ENCODE assay signal across 8 cellular contexts in genomic region chr2:27408601-27409320, GRCh38. TPM values are rescaled to one million over a fixed set of nuclear protein-coding genes. Genes with fewer than 3 reads are reported as not detected.
DNase-seq lines count a peak whose midpoint lies in the region; ATAC-seq and TF ChIP-seq lines count a peak whose summit lies in the region.

No MANE protein-coding gene starts in this region.

- H3K4me1 Mint-ChIP-seq in activated CD4-positive, alpha-beta memory T cell treated with anti-CD3 and anti-CD28 coated beads, Interleukin-2, amount 10 ng/mL, durations not matched to agents 7 days and 5 days = peaks cover 50% of the 10 kb centered on the region

- POLR2A ChIA-PET in activated CD4-positive, alpha-beta memory T cell treated with anti-CD3 and anti-CD28 coated beads, Interleukin-2, amount 10 ng/mL, durations not matched to agents 7 days and 5 days (lab: Charles Lee) = interaction anchor here (0.7 to 6.3 kb wide), 15 partner anchors 8 to 328 kb away, joined by 3 to 155 read pairs (median 9); partner anchors contain the start of genes CCDC121, EIF2B4, GPN1 and IFT172

- H3K27ac ChIP-seq in parathyroid adenoma = peak overlapping the region; percentile 60

- TF ChIP-seq CTCF in parathyroid adenoma (IDR thresholded peaks at IDR 0.05) = no peak

- H2AFZ ChIP-seq in parathyroid adenoma = peak overlapping the region; percentile 88

- H3K79me2 ChIP-seq in parathyroid adenoma = peaks cover 32% of the 10 kb centered on the region

- DNase-seq in DMS 273 (lab: John Stamatoyannopoulos, UW; ENCODE audit: unreplicated experiment) = peak; percentile 88
- no peak for DNase-seq in DMS 273 treated with DMSO at 0.1 percent for 48 hours (lab: John Stamatoyannopoulos, UW)
- no peak for DNase-seq in activated CD4-positive, alpha-beta memory T cell treated with anti-CD3 and anti-CD28 coated beads, Interleukin-2, amount 10 ng/mL, durations not matched to agents 7 days and 5 days
- peak; percentile 24 for DNase-seq in glomerular visceral epithelial cell (ENCODE audit: extremely low spot score)
- DNase-seq in globus pallidus (ENCODE audit: low spot score) = no peak

- H3K36me3 ChIP-seq in parathyroid adenoma (ENCODE audit: control insufficient read depth, insufficient read depth, low read length) = no peaks in the 10 kb centered on the region

- peak overlapping the region; percentile 74 for H3K27ac Mint-ChIP-seq in activated CD4-positive, alpha-beta memory T cell treated with anti-CD3 and anti-CD28 coated beads, Interleukin-2, amount 10 ng/mL, durations not matched to agents 7 days and 5 days

- peak overlapping the region; percentile 95 for H3K4me2 ChIP-seq in parathyroid adenoma (ENCODE audit: low read length)

- H3K9ac ChIP-seq in parathyroid adenoma = peak overlapping the region; percentile 82

- peaks cover 35% of the 10 kb centered on the region for H3K36me3 Mint-ChIP-seq in activated CD4-positive, alpha-beta memory T cell treated with anti-CD3 and anti-CD28 coated beads, Interleukin-2, amount 10 ng/mL, durations not matched to agents 7 days and 5 days (ENCODE audit: low read depth)

- peak; percentile 23 for ATAC-seq in GM21360 (IDR thresholded peaks at IDR 0.05; ENCODE audit: unreplicated experiment)
- ATAC-seq in HG03571 (IDR thresholded peaks at IDR 0.05; ENCODE audit: unreplicated experiment) = peak; percentile 27

- CTCF ChIA-PET in activated CD4-positive, alpha-beta memory T cell treated with anti-CD3 and anti-CD28 coated beads, Interleukin-2, amount 10 ng/mL, durations not matched to agents 7 days and 5 days (lab: Charles Lee) = interaction anchor here (0.8 to 4.3 kb wide), 7 partner anchors 10 to 275 kb away, joined by 3 to 33 read pairs (median 6); partner anchors contain the start of gene NRBP1

- H3K27me3 ChIP-seq in parathyroid adenoma (ENCODE audit: control insufficient read depth, insufficient read depth, low read length) = no peaks in the 10 kb centered on the region

- no peaks in the 10 kb centered on the region for H3K9me3 ChIP-seq in parathyroid adenoma (ENCODE audit: control insufficient read depth, low read length)

- H3K4me3 Mint-ChIP-seq in activated CD4-positive, alpha-beta memory T cell treated with anti-CD3 and anti-CD28 coated beads, Interleukin-2, amount 10 ng/mL, durations not matched to agents 7 days and 5 days = peak overlapping the region; percentile 82

- H3K27me3 Mint-ChIP-seq in activated CD4-positive, alpha-beta memory T cell treated with anti-CD3 and anti-CD28 coated beads, Interleukin-2, amount 10 ng/mL, durations not matched to agents 7 days and 5 days = peaks cover 4% of the 10 kb centered on the region

- no peaks in the 10 kb centered on the region for H3K9me3 Mint-ChIP-seq in activated CD4-positive, alpha-beta memory T cell treated with anti-CD3 and anti-CD28 coated beads, Interleukin-2, amount 10 ng/mL, durations not matched to agents 7 days and 5 days

- peak overlapping the region; percentile 75 for H3K4me3 ChIP-seq in parathyroid adenoma (ENCODE audit: low read depth, low read length)

- H3K4me1 ChIP-seq in parathyroid adenoma = no peaks in the 10 kb centered on the region

RNA-seq across cellular contexts. Expression of gene PPM1G, which starts 0.6 kb away (rescaled TPM):
- total RNA-seq in activated CD4-positive, alpha-beta memory T cell treated with anti-CD3 and anti-CD28 coated beads, Interleukin-2, amount 10 ng/mL, durations not matched to agents 7 days and 5 days = 100 to 1,000 TPM; 119 to 122 TPM

RNA-seq across cellular contexts. Expression of gene NRBP1, which starts 19.7 kb away (rescaled TPM):
- 100 to 1,000 TPM; 103 to 104 TPM for total RNA-seq in activated CD4-positive, alpha-beta memory T cell treated with anti-CD3 and anti-CD28 coated beads, Interleukin-2, amount 10 ng/mL, durations not matched to agents 7 days and 5 days

RNA-seq across cellular contexts. Expression of gene ZNF513, which starts 28.2 kb away (rescaled TPM):
- total RNA-seq in activated CD4-positive, alpha-beta memory T cell treated with anti-CD3 and anti-CD28 coated beads, Interleukin-2, amount 10 ng/mL, durations not matched to agents 7 days and 5 days = 10 to 100 TPM; 15.6 to 16.7 TPM

RNA-seq across cellular contexts. Expression of gene KRTCAP3, which starts 33.4 kb away (rescaled TPM):
- total RNA-seq in activated CD4-positive, alpha-beta memory T cell treated with anti-CD3 and anti-CD28 coated beads, Interleukin-2, amount 10 ng/mL, durations not matched to agents 7 days and 5 days = 10 to 100 TPM in 1 of 2 experiments, 1 to 10 TPM in 1; 7.5 to 10.1 TPM

RNA-seq across cellular contexts. Expression of gene SNX17, which starts 38.3 kb away (rescaled TPM):
- total RNA-seq in activated CD4-positive, alpha-beta memory T cell treated with anti-CD3 and anti-CD28 coated beads, Interleukin-2, amount 10 ng/mL, durations not matched to agents 7 days and 5 days = 100 to 1,000 TPM; 116 to 123 TPM

Comparison
In these comparisons a context has a peak if more than half of its experiments do, and no peak if none do; other contexts are left out.
1. DNase-seq: peak in DMS 273 (single experiment) and glomerular visceral epithelial cell (single experiment); none in DMS 273 treated with DMSO at 0.1 percent for 48 hours (single experiment), activated CD4-positive, alpha-beta memory T cell treated with anti-CD3 and anti-CD28 coated beads, Interleukin-2, amount 10 ng/mL, durations not matched to agents 7 days and 5 days (single experiment) and globus pallidus (single experiment).